ENCODE assay signal across 21 cellular contexts in genomic region chr12:55412138-55412537, GRCh38. TPM values are rescaled to one million over a fixed set of nuclear protein-coding genes. Genes with fewer than 3 reads are reported as not detected.
"Had no signal": no experiment of that assay in that cellular context is flagged by ENCODE, and none has a peak within 500 bp of the region (broad histone marks: within the 10 kb centered on the region; RNA-seq: fewer than 3 reads in every experiment).

No MANE protein-coding gene starts in this region.

RNA-seq across cellular contexts. Expression of gene OR6C65, which starts 11.8 kb away (rescaled TPM):
- total RNA-seq: activated naive CD4-positive, alpha-beta T cell treated with anti-CD3 and anti-CD28 coated beads for 36 hours; activated naive CD4-positive, alpha-beta T cell treated with anti-CD3 and anti-CD28 coated beads, Interleukin-2, amount 50 U/mL, for 72 hours; activated naive CD8-positive, alpha-beta T cell treated with anti-CD3 and anti-CD28 coated beads for 36 hours; activated naive CD8-positive, alpha-beta T cell treated with anti-CD3 and anti-CD28 coated beads, Interleukin-2, amount 10 ng/mL, durations not matched to agents 7 days and 5 days; activated T-cell treated with anti-CD3 and anti-CD28 coated beads, Interleukin-2, amount 50 U/mL, for 4 hours; activated T-cell treated with anti-CD3 and anti-CD28 coated beads, Interleukin-2, amount 50 U/mL, for 72 hours; activated T-helper 1 cell treated with anti-CD3 and anti-CD28 coated beads, Interleukin-12 subunit alpha, Interleukin-12 subunit beta, Interleukin-2, Interleukin-4 antibody, amounts not matched to agents 30 ng/mL and 10 ng/mL and 1 ng/mL, durations not matched to agents 14 hours and 24 hours and 36 hours; activated T-helper 17 cell treated with anti-CD3 and anti-CD28 coated beads, Interleukin-2, amount 50 U/mL, for 72 hours; activated T-helper 2 cell treated with anti-CD3 and anti-CD28 coated beads, Interferon-gamma antibody, Interleukin-2, Interleukin-4, amounts not matched to agents 10 μg/mL and 5 μg/mL and 100 μg/mL, durations not matched to agents 14 hours and 24 hours and 36 hours; adrenal gland; aorta; ascending aorta; astrocyte; body of pancreas; breast epithelium; bronchial epithelial cell; cardiac muscle cell; cardiac septum; cerebellum; chondrocyte had no signal
- polyA plus RNA-seq: adipose tissue, adrenal gland, aorta, cardiac muscle cell had no signal

RNA-seq across cellular contexts. Expression of gene OR6C76, which starts 13.9 kb away (rescaled TPM):
- total RNA-seq: activated naive CD4-positive, alpha-beta T cell treated with anti-CD3 and anti-CD28 coated beads for 36 hours; activated naive CD4-positive, alpha-beta T cell treated with anti-CD3 and anti-CD28 coated beads, Interleukin-2, amount 50 U/mL, for 72 hours; activated naive CD8-positive, alpha-beta T cell treated with anti-CD3 and anti-CD28 coated beads for 36 hours; activated naive CD8-positive, alpha-beta T cell treated with anti-CD3 and anti-CD28 coated beads, Interleukin-2, amount 10 ng/mL, durations not matched to agents 7 days and 5 days; activated T-cell treated with anti-CD3 and anti-CD28 coated beads, Interleukin-2, amount 50 U/mL, for 4 hours; activated T-cell treated with anti-CD3 and anti-CD28 coated beads, Interleukin-2, amount 50 U/mL, for 72 hours; activated T-helper 1 cell treated with anti-CD3 and anti-CD28 coated beads, Interleukin-12 subunit alpha, Interleukin-12 subunit beta, Interleukin-2, Interleukin-4 antibody, amounts not matched to agents 30 ng/mL and 10 ng/mL and 1 ng/mL, durations not matched to agents 14 hours and 24 hours and 36 hours; activated T-helper 17 cell treated with anti-CD3 and anti-CD28 coated beads, Interleukin-2, amount 50 U/mL, for 72 hours; activated T-helper 2 cell treated with anti-CD3 and anti-CD28 coated beads, Interferon-gamma antibody, Interleukin-2, Interleukin-4, amounts not matched to agents 10 μg/mL and 5 μg/mL and 100 μg/mL, durations not matched to agents 14 hours and 24 hours and 36 hours; adrenal gland; aorta; ascending aorta; astrocyte; body of pancreas; breast epithelium; bronchial epithelial cell; cardiac muscle cell; cardiac septum; cerebellum; chondrocyte had no signal
- polyA plus RNA-seq: adipose tissue, adrenal gland, aorta, cardiac muscle cell had no signal

RNA-seq across cellular contexts. Expression of gene OR6C2, which starts 31.7 kb away (rescaled TPM):
- total RNA-seq: activated naive CD4-positive, alpha-beta T cell treated with anti-CD3 and anti-CD28 coated beads for 36 hours; activated naive CD4-positive, alpha-beta T cell treated with anti-CD3 and anti-CD28 coated beads, Interleukin-2, amount 50 U/mL, for 72 hours; activated naive CD8-positive, alpha-beta T cell treated with anti-CD3 and anti-CD28 coated beads for 36 hours; activated naive CD8-positive, alpha-beta T cell treated with anti-CD3 and anti-CD28 coated beads, Interleukin-2, amount 10 ng/mL, durations not matched to agents 7 days and 5 days; activated T-cell treated with anti-CD3 and anti-CD28 coated beads, Interleukin-2, amount 50 U/mL, for 4 hours; activated T-cell treated with anti-CD3 and anti-CD28 coated beads, Interleukin-2, amount 50 U/mL, for 72 hours; activated T-helper 1 cell treated with anti-CD3 and anti-CD28 coated beads, Interleukin-12 subunit alpha, Interleukin-12 subunit beta, Interleukin-2, Interleukin-4 antibody, amounts not matched to agents 30 ng/mL and 10 ng/mL and 1 ng/mL, durations not matched to agents 14 hours and 24 hours and 36 hours; activated T-helper 17 cell treated with anti-CD3 and anti-CD28 coated beads, Interleukin-2, amount 50 U/mL, for 72 hours; activated T-helper 2 cell treated with anti-CD3 and anti-CD28 coated beads, Interferon-gamma antibody, Interleukin-2, Interleukin-4, amounts not matched to agents 10 μg/mL and 5 μg/mL and 100 μg/mL, durations not matched to agents 14 hours and 24 hours and 36 hours; adrenal gland; aorta; ascending aorta; astrocyte; body of pancreas; breast epithelium; bronchial epithelial cell; cardiac muscle cell; cardiac septum; cerebellum; chondrocyte had no signal
- polyA plus RNA-seq: adipose tissue, adrenal gland, aorta, cardiac muscle cell had no signal

RNA-seq across cellular contexts. Expression of gene OR6C75, which starts 49.4 kb away (rescaled TPM):
- total RNA-seq: activated naive CD4-positive, alpha-beta T cell treated with anti-CD3 and anti-CD28 coated beads for 36 hours; activated naive CD4-positive, alpha-beta T cell treated with anti-CD3 and anti-CD28 coated beads, Interleukin-2, amount 50 U/mL, for 72 hours; activated naive CD8-positive, alpha-beta T cell treated with anti-CD3 and anti-CD28 coated beads for 36 hours; activated naive CD8-positive, alpha-beta T cell treated with anti-CD3 and anti-CD28 coated beads, Interleukin-2, amount 10 ng/mL, durations not matched to agents 7 days and 5 days; activated T-cell treated with anti-CD3 and anti-CD28 coated beads, Interleukin-2, amount 50 U/mL, for 4 hours; activated T-cell treated with anti-CD3 and anti-CD28 coated beads, Interleukin-2, amount 50 U/mL, for 72 hours; activated T-helper 1 cell treated with anti-CD3 and anti-CD28 coated beads, Interleukin-12 subunit alpha, Interleukin-12 subunit beta, Interleukin-2, Interleukin-4 antibody, amounts not matched to agents 30 ng/mL and 10 ng/mL and 1 ng/mL, durations not matched to agents 14 hours and 24 hours and 36 hours; activated T-helper 17 cell treated with anti-CD3 and anti-CD28 coated beads, Interleukin-2, amount 50 U/mL, for 72 hours; activated T-helper 2 cell treated with anti-CD3 and anti-CD28 coated beads, Interferon-gamma antibody, Interleukin-2, Interleukin-4, amounts not matched to agents 10 μg/mL and 5 μg/mL and 100 μg/mL, durations not matched to agents 14 hours and 24 hours and 36 hours; adrenal gland; aorta; ascending aorta; astrocyte; body of pancreas; breast epithelium; bronchial epithelial cell; cardiac muscle cell; cardiac septum; cerebellum; chondrocyte had no signal
- polyA plus RNA-seq: adrenal gland, aorta, cardiac muscle cell had no signal

RNA-seq across cellular contexts. Expression of gene OR6C70, which starts 57.8 kb away (rescaled TPM):
- total RNA-seq: activated naive CD4-positive, alpha-beta T cell treated with anti-CD3 and anti-CD28 coated beads for 36 hours; activated naive CD4-positive, alpha-beta T cell treated with anti-CD3 and anti-CD28 coated beads, Interleukin-2, amount 50 U/mL, for 72 hours; activated naive CD8-positive, alpha-beta T cell treated with anti-CD3 and anti-CD28 coated beads for 36 hours; activated naive CD8-positive, alpha-beta T cell treated with anti-CD3 and anti-CD28 coated beads, Interleukin-2, amount 10 ng/mL, durations not matched to agents 7 days and 5 days; activated T-cell treated with anti-CD3 and anti-CD28 coated beads, Interleukin-2, amount 50 U/mL, for 4 hours; activated T-helper 1 cell treated with anti-CD3 and anti-CD28 coated beads, Interleukin-12 subunit alpha, Interleukin-12 subunit beta, Interleukin-2, Interleukin-4 antibody, amounts not matched to agents 30 ng/mL and 10 ng/mL and 1 ng/mL, durations not matched to agents 14 hours and 24 hours and 36 hours; activated T-helper 17 cell treated with anti-CD3 and anti-CD28 coated beads, Interleukin-2, amount 50 U/mL, for 72 hours; adrenal gland; aorta; ascending aorta; astrocyte; body of pancreas; breast epithelium; bronchial epithelial cell; cardiac muscle cell; cardiac septum; cerebellum; chondrocyte had no signal
- polyA plus RNA-seq: adipose tissue, adrenal gland, aorta, cardiac muscle cell had no signal
